1 cellular context compared by ENCODE assay signal in the genomic region with DNA sequence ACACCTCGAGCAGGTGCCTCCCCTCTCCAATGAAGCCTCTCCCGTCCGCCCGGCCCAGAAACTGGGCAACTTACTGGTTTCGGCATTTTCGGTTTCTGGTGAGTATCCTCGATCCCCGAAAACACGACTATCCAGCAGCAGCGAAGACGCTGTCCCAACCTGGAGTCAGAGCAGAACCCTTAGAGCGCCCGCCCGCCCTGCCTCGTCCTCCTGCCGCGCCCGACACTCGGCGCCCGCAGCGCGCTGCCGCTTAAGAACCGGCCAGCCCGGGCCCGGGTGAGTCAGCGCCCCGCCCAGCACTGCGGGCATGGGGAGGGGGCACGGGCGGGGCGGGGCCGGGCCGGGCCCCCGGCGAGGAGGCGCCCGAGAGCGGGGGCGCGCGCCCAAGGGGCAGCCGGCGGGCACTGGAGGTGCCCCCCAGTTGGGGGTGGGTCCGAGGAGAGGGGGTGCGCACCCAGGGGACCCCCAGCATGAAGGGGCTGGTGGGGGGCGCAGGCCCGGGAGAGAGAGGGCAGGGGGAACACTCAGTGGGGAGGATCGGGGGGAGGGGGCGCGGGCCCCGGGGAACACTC.
TF ChIP-seq lines count a peak whose summit lies in the region.

No MANE protein-coding gene starts in this region.

TF ChIP-seq in HEK293, 187 proteins besides CTCF, POLR2A, EP300 and RAD21 (continued from another document and continues in another):
- TF ChIP-seq, protein P1, sequence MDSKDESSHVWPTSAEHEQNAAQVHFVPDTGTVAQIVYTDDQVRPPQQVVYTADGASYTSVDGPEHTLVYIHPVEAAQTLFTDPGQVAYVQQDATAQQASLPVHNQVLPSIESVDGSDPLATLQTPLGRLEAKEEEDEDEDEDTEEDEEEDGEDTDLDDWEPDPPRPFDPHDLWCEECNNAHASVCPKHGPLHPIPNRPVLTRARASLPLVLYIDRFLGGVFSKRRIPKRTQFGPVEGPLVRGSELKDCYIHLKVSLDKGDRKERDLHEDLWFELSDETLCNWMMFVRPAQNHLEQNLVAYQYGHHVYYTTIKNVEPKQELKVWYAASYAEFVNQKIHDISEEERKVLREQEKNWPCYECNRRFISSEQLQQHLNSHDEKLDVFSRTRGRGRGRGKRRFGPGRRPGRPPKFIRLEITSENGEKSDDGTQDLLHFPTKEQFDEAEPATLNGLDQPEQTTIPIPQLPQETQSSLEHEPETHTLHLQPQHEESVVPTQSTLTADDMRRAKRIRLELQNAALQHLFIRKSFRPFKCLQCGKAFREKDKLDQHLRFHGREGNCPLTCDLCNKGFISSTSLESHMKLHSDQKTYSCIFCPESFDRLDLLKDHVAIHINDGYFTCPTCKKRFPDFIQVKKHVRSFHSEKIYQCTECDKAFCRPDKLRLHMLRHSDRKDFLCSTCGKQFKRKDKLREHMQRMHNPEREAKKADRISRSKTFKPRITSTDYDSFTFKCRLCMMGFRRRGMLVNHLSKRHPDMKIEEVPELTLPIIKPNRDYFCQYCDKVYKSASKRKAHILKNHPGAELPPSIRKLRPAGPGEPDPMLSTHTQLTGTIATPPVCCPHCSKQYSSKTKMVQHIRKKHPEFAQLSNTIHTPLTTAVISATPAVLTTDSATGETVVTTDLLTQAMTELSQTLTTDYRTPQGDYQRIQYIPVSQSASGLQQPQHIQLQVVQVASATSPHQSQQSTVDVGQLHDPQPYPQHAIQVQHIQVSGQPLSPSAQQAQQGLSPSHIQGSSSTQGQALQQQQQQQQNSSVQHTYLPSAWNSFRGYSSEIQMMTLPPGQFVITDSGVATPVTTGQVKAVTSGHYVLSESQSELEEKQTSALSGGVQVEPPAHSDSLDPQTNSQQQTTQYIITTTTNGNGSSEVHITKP (tag by site-specific recombination; IDR thresholded peaks at IDR 0.05), result no peak
- TF ChIP-seq, protein P2, sequence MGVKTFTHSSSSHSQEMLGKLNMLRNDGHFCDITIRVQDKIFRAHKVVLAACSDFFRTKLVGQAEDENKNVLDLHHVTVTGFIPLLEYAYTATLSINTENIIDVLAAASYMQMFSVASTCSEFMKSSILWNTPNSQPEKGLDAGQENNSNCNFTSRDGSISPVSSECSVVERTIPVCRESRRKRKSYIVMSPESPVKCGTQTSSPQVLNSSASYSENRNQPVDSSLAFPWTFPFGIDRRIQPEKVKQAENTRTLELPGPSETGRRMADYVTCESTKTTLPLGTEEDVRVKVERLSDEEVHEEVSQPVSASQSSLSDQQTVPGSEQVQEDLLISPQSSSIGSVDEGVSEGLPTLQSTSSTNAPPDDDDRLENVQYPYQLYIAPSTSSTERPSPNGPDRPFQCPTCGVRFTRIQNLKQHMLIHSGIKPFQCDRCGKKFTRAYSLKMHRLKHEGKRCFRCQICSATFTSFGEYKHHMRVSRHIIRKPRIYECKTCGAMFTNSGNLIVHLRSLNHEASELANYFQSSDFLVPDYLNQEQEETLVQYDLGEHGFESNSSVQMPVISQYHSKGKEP (tag by site-specific recombination; IDR thresholded peaks at IDR 0.05), result no peak
- TF ChIP-seq ZFP3 (tag by site-specific recombination; IDR thresholded peaks at IDR 0.05; ENCODE audit: low read depth) (no peak), ZNF114 (tag by site-specific recombination; IDR thresholded peaks at IDR 0.05) (no peak), ZNF510 (tag by site-specific recombination; IDR thresholded peaks at IDR 0.05; ENCODE audit: insufficient replicate concordance) (no peak), ZNF146 (tag by site-specific recombination; IDR thresholded peaks at IDR 0.05) (no peak), ZNF530 (tag by site-specific recombination; IDR thresholded peaks at IDR 0.05; ENCODE audit: low read depth) (no peak), ZNF473 (tag by site-specific recombination; IDR thresholded peaks at IDR 0.05) (no peak), FEZF1 (tag by site-specific recombination; IDR thresholded peaks at IDR 0.05) (no peak), SP3 (tag by site-specific recombination; IDR thresholded peaks at IDR 0.05) (peak; percentile 24; the same call in 1 of the 2 replicates), ZNF394 (tag by site-specific recombination; IDR thresholded peaks at IDR 0.05; ENCODE audit: borderline replicate concordance) (peak; percentile 20; the same call in 1 of the 2 replicates), TCF7L2 (IDR thresholded peaks at IDR 0.05; ENCODE audit: borderline replicate concordance, low read depth, low read length) (no peak), ZNF335 (tag by site-specific recombination; conservative IDR thresholded peaks at IDR 0.05) (no peak), ZBTB17 (tag by site-specific recombination; IDR thresholded peaks at IDR 0.05) (no peak), ZBTB1 (tag by site-specific recombination; IDR thresholded peaks at IDR 0.05) (no peak), PRDM1 (tag by site-specific recombination; IDR thresholded peaks at IDR 0.05) (no peak), ZNF366 (tag by site-specific recombination; conservative IDR thresholded peaks at IDR 0.05) (no peak)
- TF ChIP-seq, protein P3, sequence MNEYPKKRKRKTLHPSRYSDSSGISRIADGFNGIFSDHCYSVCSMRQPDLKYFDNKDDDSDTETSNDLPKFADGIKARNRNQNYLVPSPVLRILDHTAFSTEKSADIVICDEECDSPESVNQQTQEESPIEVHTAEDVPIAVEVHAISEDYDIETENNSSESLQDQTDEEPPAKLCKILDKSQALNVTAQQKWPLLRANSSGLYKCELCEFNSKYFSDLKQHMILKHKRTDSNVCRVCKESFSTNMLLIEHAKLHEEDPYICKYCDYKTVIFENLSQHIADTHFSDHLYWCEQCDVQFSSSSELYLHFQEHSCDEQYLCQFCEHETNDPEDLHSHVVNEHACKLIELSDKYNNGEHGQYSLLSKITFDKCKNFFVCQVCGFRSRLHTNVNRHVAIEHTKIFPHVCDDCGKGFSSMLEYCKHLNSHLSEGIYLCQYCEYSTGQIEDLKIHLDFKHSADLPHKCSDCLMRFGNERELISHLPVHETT (tag by site-specific recombination; IDR thresholded peaks at IDR 0.05), result no peak
- TF ChIP-seq, protein P4, sequence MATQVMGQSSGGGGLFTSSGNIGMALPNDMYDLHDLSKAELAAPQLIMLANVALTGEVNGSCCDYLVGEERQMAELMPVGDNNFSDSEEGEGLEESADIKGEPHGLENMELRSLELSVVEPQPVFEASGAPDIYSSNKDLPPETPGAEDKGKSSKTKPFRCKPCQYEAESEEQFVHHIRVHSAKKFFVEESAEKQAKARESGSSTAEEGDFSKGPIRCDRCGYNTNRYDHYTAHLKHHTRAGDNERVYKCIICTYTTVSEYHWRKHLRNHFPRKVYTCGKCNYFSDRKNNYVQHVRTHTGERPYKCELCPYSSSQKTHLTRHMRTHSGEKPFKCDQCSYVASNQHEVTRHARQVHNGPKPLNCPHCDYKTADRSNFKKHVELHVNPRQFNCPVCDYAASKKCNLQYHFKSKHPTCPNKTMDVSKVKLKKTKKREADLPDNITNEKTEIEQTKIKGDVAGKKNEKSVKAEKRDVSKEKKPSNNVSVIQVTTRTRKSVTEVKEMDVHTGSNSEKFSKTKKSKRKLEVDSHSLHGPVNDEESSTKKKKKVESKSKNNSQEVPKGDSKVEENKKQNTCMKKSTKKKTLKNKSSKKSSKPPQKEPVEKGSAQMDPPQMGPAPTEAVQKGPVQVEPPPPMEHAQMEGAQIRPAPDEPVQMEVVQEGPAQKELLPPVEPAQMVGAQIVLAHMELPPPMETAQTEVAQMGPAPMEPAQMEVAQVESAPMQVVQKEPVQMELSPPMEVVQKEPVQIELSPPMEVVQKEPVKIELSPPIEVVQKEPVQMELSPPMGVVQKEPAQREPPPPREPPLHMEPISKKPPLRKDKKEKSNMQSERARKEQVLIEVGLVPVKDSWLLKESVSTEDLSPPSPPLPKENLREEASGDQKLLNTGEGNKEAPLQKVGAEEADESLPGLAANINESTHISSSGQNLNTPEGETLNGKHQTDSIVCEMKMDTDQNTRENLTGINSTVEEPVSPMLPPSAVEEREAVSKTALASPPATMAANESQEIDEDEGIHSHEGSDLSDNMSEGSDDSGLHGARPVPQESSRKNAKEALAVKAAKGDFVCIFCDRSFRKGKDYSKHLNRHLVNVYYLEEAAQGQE (tag by site-specific recombination; IDR thresholded peaks at IDR 0.05), result peak; percentile 90
- TF ChIP-seq, protein P5, sequence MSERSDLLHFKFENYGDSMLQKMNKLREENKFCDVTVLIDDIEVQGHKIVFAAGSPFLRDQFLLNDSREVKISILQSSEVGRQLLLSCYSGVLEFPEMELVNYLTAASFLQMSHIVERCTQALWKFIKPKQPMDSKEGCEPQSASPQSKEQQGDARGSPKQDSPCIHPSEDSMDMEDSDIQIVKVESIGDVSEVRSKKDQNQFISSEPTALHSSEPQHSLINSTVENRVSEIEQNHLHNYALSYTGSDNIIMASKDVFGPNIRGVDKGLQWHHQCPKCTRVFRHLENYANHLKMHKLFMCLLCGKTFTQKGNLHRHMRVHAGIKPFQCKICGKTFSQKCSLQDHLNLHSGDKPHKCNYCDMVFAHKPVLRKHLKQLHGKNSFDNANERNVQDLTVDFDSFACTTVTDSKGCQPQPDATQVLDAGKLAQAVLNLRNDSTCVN (tag by site-specific recombination; optimal IDR thresholded peaks at IDR 0.05), result peak; percentile 72
- TF ChIP-seq, protein P6, sequence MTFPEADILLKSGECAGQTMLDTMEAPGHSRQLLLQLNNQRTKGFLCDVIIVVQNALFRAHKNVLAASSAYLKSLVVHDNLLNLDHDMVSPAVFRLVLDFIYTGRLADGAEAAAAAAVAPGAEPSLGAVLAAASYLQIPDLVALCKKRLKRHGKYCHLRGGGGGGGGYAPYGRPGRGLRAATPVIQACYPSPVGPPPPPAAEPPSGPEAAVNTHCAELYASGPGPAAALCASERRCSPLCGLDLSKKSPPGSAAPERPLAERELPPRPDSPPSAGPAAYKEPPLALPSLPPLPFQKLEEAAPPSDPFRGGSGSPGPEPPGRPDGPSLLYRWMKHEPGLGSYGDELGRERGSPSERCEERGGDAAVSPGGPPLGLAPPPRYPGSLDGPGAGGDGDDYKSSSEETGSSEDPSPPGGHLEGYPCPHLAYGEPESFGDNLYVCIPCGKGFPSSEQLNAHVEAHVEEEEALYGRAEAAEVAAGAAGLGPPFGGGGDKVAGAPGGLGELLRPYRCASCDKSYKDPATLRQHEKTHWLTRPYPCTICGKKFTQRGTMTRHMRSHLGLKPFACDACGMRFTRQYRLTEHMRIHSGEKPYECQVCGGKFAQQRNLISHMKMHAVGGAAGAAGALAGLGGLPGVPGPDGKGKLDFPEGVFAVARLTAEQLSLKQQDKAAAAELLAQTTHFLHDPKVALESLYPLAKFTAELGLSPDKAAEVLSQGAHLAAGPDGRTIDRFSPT (tag by site-specific recombination; IDR thresholded peaks at IDR 0.05), result 0 out of 2 replicates have a peak, but pooled peaks have one; percentile 43
- TF ChIP-seq, protein P7, sequence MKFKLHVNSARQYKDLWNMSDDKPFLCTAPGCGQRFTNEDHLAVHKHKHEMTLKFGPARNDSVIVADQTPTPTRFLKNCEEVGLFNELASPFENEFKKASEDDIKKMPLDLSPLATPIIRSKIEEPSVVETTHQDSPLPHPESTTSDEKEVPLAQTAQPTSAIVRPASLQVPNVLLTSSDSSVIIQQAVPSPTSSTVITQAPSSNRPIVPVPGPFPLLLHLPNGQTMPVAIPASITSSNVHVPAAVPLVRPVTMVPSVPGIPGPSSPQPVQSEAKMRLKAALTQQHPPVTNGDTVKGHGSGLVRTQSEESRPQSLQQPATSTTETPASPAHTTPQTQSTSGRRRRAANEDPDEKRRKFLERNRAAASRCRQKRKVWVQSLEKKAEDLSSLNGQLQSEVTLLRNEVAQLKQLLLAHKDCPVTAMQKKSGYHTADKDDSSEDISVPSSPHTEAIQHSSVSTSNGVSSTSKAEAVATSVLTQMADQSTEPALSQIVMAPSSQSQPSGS (tag by site-specific recombination; IDR thresholded peaks at IDR 0.05; ENCODE audit: low read depth), result no peak
- TF ChIP-seq, protein P8, sequence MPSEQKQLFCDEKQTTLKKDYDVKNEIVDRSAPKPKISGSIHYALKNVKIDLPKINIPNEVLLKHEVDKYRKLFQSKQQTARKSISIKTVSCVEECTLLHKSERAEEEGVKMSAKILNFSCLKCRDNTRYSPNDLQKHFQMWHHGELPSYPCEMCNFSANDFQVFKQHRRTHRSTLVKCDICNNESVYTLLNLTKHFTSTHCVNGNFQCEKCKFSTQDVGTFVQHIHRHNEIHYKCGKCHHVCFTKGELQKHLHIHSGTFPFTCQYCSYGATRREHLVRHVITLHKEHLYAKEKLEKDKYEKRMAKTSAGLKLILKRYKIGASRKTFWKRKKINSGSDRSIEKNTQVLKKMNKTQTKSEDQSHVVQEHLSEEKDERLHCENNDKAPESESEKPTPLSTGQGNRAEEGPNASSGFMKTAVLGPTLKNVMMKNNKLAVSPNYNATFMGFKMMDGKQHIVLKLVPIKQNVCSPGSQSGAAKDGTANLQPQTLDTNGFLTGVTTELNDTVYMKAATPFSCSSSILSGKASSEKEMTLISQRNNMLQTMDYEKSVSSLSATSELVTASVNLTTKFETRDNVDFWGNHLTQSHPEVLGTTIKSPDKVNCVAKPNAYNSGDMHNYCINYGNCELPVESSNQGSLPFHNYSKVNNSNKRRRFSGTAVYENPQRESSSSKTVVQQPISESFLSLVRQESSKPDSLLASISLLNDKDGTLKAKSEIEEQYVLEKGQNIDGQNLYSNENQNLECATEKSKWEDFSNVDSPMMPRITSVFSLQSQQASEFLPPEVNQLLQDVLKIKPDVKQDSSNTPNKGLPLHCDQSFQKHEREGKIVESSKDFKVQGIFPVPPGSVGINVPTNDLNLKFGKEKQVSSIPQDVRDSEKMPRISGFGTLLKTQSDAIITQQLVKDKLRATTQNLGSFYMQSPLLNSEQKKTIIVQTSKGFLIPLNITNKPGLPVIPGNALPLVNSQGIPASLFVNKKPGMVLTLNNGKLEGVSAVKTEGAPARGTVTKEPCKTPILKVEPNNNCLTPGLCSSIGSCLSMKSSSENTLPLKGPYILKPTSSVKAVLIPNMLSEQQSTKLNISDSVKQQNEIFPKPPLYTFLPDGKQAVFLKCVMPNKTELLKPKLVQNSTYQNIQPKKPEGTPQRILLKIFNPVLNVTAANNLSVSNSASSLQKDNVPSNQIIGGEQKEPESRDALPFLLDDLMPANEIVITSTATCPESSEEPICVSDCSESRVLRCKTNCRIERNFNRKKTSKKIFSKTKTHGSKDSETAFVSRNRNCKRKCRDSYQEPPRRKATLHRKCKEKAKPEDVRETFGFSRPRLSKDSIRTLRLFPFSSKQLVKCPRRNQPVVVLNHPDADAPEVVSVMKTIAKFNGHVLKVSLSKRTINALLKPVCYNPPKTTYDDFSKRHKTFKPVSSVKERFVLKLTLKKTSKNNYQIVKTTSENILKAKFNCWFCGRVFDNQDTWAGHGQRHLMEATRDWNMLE (tag by site-specific recombination; conservative IDR thresholded peaks at IDR 0.05; ENCODE audit: low read depth), result no peak
- TF ChIP-seq, protein P9, sequence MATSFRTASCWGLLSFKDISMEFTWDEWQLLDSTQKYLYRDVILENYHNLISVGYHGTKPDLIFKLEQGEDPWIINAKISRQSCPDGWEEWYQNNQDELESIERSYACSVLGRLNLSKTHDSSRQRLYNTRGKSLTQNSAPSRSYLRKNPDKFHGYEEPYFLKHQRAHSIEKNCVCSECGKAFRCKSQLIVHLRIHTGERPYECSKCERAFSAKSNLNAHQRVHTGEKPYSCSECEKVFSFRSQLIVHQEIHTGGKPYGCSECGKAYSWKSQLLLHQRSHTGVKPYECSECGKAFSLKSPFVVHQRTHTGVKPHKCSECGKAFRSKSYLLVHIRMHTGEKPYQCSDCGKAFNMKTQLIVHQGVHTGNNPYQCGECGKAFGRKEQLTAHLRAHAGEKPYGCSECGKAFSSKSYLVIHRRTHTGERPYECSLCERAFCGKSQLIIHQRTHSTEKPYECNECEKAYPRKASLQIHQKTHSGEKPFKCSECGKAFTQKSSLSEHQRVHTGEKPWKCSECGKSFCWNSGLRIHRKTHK (tag by site-specific recombination; IDR thresholded peaks at IDR 0.05), result no peak
